ENCODE assay signal across 28 cellular contexts in genomic region chr11:134683860-134684259, GRCh38.
"Had no signal": no experiment of that assay in that cellular context is flagged by ENCODE, and none has a peak within 500 bp of the region (broad histone marks: within the 10 kb centered on the region; RNA-seq: fewer than 3 reads in every experiment).

No MANE protein-coding gene starts in this region.

- H3K4me1 Mint-ChIP-seq: naive B cell; neural crest cell; stimulated activated naive B cell treated with anti-CD40 and anti-IgM and Interleukin-4, amounts not matched to agents 10 μg/mL and 1 μg/mL and 100 μg/mL, for 72 hours had no signal

- H3K9me3 Mint-ChIP-seq: naive B cell; naive thymus-derived CD8-positive, alpha-beta T cell; natural killer cell treated with Interleukin-12 subunit alpha and Interleukin-12 subunit beta and Interleukin-15 and Interleukin-18, amount 100 ng/mL, for 72 hours; nephron progenitor cell; neural crest cell; stimulated activated naive B cell treated with anti-CD40 and anti-IgM and Interleukin-4, amounts not matched to agents 10 μg/mL and 1 μg/mL and 100 μg/mL, for 72 hours; stimulated activated naive CD8-positive, alpha-beta T cell treated with anti-CD3 and anti-CD28 coated beads, Interleukin-15, Interleukin-2, amounts not matched to agents 100 ng/mL and 50 ng/mL, for 24 hours had no signal

- H3K4me3 Mint-ChIP-seq: naive B cell; naive thymus-derived CD8-positive, alpha-beta T cell; natural killer cell treated with Interleukin-12 subunit alpha and Interleukin-12 subunit beta and Interleukin-15 and Interleukin-18, amount 100 ng/mL, for 72 hours; nephron progenitor cell; neural crest cell; stimulated activated naive B cell treated with anti-CD40 and anti-IgM and Interleukin-4, amounts not matched to agents 10 μg/mL and 1 μg/mL and 100 μg/mL, for 72 hours; stimulated activated naive CD8-positive, alpha-beta T cell treated with anti-CD3 and anti-CD28 coated beads, Interleukin-15, Interleukin-2, amounts not matched to agents 100 ng/mL and 50 ng/mL, for 24 hours had no signal

- H3K27ac ChIP-seq: neutrophil, pancreas, psoas muscle, right lobe of liver, skin epidermis, stomach, thoracic aorta, thyroid gland, tibial nerve, upper lobe of left lung, uterus had no signal

- H3K36me3 Mint-ChIP-seq: naive B cell; naive thymus-derived CD8-positive, alpha-beta T cell; natural killer cell treated with Interleukin-12 subunit alpha and Interleukin-12 subunit beta and Interleukin-15 and Interleukin-18, amount 100 ng/mL, for 72 hours; stimulated activated naive B cell treated with anti-CD40 and anti-IgM and Interleukin-4, amounts not matched to agents 10 μg/mL and 1 μg/mL and 100 μg/mL, for 72 hours had no signal

- H3K27me3 ChIP-seq: neutrophil, right lobe of liver, thyroid gland, upper lobe of left lung, uterus had no signal

- ATAC-seq: naive thymus-derived CD8-positive, alpha-beta T cell; pancreas; psoas muscle; right cardiac atrium; right lobe of liver; stimulated activated naive B cell treated with anti-CD40 and anti-IgM and Interleukin-4, amounts not matched to agents 10 μg/mL and 1 μg/mL and 100 μg/mL, for 72 hours had no signal

- H3K27ac Mint-ChIP-seq: naive B cell; naive thymus-derived CD8-positive, alpha-beta T cell; natural killer cell treated with Interleukin-12 subunit alpha and Interleukin-12 subunit beta and Interleukin-15 and Interleukin-18, amount 100 ng/mL, for 72 hours; nephron progenitor cell; progenitor cell of endocrine pancreas; stimulated activated naive B cell treated with anti-CD40 and anti-IgM and Interleukin-4, amounts not matched to agents 10 μg/mL and 1 μg/mL and 100 μg/mL, for 72 hours; stimulated activated naive CD8-positive, alpha-beta T cell treated with anti-CD3 and anti-CD28 coated beads, Interleukin-15, Interleukin-2, amounts not matched to agents 100 ng/mL and 50 ng/mL, for 24 hours had no signal

- H3K9me3 ChIP-seq: neutrophil, pancreas, psoas muscle, right lobe of liver, stomach, thoracic aorta, thyroid gland, tibial nerve, upper lobe of left lung, uterus had no signal

- DNase-seq: naive B cell; naive thymus-derived CD8-positive, alpha-beta T cell; nephron progenitor cell; nucleus accumbens; pancreas; psoas muscle; right cardiac atrium; right lobe of liver; stimulated activated CD4-positive, alpha-beta T cell treated with anti-CD3 and anti-CD28 coated beads, Interleukin-1b, Interleukin-23, amount 100 ng/mL, for 48 hours; stimulated activated CD4-positive, alpha-beta T cell treated with anti-CD3 and anti-CD28 coated beads, Interleukin-4, amount 100 ng/mL, for 1 hour; stimulated activated CD4-positive, alpha-beta T cell treated with anti-CD3 and anti-CD28 coated beads, Interleukin-4, amount 100 ng/mL, for 4 hours; stimulated activated CD8-positive, alpha-beta memory T cell treated with anti-CD3 and anti-CD28 coated beads, Interleukin-4, amount 100 ng/mL, for 48 hours; stimulated activated naive B cell treated with anti-CD40 and anti-IgM and Interleukin-4, amounts not matched to agents 10 μg/mL and 1 μg/mL and 100 μg/mL, for 72 hours; stimulated activated naive CD4-positive, alpha-beta T cell treated with Interleukin-2 at 50 U/mL for 16 hours; stomach; thyroid gland; trophoblast cell; upper lobe of left lung; uterus had no signal

- H3K36me3 ChIP-seq: neutrophil, pancreas, right lobe of liver, stomach, thoracic aorta, thyroid gland, tibial nerve, upper lobe of left lung, uterus had no signal

- H3K4me3 ChIP-seq: pancreas, psoas muscle, right lobe of liver, skin epidermis, smooth muscle cell, stomach, thoracic aorta, thyroid gland, tibial nerve, upper lobe of left lung, uterus had no signal

- H3K4me1 ChIP-seq: pancreas, psoas muscle, right lobe of liver, stomach, tibial nerve, upper lobe of left lung, uterus had no signal
